ENCODE assay signal across 17 cellular contexts in the genomic region with DNA sequence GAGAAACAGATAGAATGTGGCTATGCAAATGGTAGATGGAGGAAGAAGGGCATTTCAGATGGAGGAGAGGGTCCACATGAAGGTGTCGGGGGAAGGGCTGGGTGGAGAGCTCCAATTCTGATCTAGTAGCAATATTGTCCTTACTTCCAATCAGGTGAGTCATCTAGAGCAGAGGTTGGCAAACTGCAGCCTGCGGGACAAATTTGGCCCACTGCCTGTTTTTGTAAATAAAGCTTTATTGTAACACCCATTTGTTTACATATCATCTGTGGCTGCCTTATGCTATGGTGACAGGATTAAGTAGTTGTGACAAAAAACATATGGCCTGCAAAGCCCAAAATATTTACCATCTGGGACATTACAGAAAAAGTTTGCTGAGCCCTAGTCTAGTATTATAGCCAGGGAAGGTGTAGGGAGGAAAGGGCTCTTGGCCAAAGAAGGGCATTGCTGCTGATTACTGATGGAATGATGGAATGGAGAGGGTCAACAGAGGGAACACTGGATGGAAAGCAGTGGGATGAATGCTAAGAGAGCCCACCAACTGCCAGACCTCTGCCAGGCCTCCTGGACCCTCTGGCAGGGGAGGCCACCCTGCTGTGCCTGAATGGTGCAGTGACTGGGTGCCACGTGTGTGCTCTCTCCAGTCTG.
DNase-seq lines count a peak whose midpoint lies in the region; ATAC-seq and TF ChIP-seq lines count a peak whose summit lies in the region.
"Had no signal": no experiment of that assay in that cellular context is flagged by ENCODE, and none has a peak within 500 bp of the region (broad histone marks: within the 10 kb centered on the region; RNA-seq: fewer than 3 reads in every experiment).

No MANE protein-coding gene starts in this region.

- TF ChIP-seq CTCF in RWPE2 (IDR thresholded peaks at IDR 0.05; ENCODE audit: poor library complexity, severe bottlenecking) = no peak
- TF ChIP-seq CTCF in fibroblast of villous mesenchyme (IDR thresholded peaks at IDR 0.05; ENCODE audit: insufficient read depth, low read depth, low read length) = no peak
- TF ChIP-seq CTCF in smooth muscle cell (IDR thresholded peaks at IDR 0.05; ENCODE audit: borderline replicate concordance, insufficient read depth, poor library complexity, severe bottlenecking) = no peak

- peak overlapping the region; percentile 0 for H3K4me2 ChIP-seq in smooth muscle cell
- H3K4me2 ChIP-seq: hepatocyte had no signal

- ATAC-seq in RWPE2 (ENCODE audit: low read depth) (no peak; the same call in 2 of the 3 replicates), HG03354 (IDR thresholded peaks at IDR 0.05; ENCODE audit: poor library complexity, severe bottlenecking, unreplicated experiment) (no peak)
- ATAC-seq: pancreas had no signal

- no peaks in the 10 kb centered on the region for H4K20me1 ChIP-seq in smooth muscle cell (ENCODE audit: low read depth)

- no peak overlapping the region for H3K4me3 ChIP-seq in RWPE2 (ENCODE audit: severe bottlenecking)
- H3K4me3 ChIP-seq in fibroblast of villous mesenchyme (ENCODE audit: low read depth, low read length) = no peak overlapping the region
- no peak overlapping the region for H3K4me3 ChIP-seq in smooth muscle cell
- H3K4me3 ChIP-seq: hepatocyte, pancreas, Peyer's patch had no signal

- no peak overlapping the region for H3K9ac ChIP-seq in smooth muscle cell (ENCODE audit: low read depth)

- H2AFZ ChIP-seq in smooth muscle cell (ENCODE audit: low read depth) = no peak overlapping the region
- H2AFZ ChIP-seq: hepatocyte had no signal

- no peaks in the 10 kb centered on the region for H3K79me2 ChIP-seq in smooth muscle cell (ENCODE audit: low read depth)

- no peaks in the 10 kb centered on the region for H3K9me3 ChIP-seq in RWPE2 (ENCODE audit: severe bottlenecking)
- no peaks in the 10 kb centered on the region for H3K9me3 ChIP-seq in smooth muscle cell (replicated peaks; ENCODE audit: low read depth)
- H3K9me3 ChIP-seq: pancreas, Peyer's patch had no signal

- H3K36me3 ChIP-seq in RWPE2 (ENCODE audit: low read depth) = no peaks in the 10 kb centered on the region
- no peaks in the 10 kb centered on the region for H3K36me3 ChIP-seq in smooth muscle cell (ENCODE audit: low read depth)
- H3K36me3 ChIP-seq: pancreas, Peyer's patch had no signal

- peaks cover 14% of the 10 kb centered on the region for H3K4me1 ChIP-seq in RWPE2 (ENCODE audit: insufficient read depth, poor library complexity, severe bottlenecking)
- no peaks in the 10 kb centered on the region for H3K4me1 ChIP-seq in smooth muscle cell (ENCODE audit: low read depth)

- 60% methylated on average over 3 of the region's 3 CpGs for WGBS in smooth muscle cell (ENCODE audit: low lambda C conversion rate)

- H3K27ac ChIP-seq in RWPE2 (ENCODE audit: poor library complexity, severe bottlenecking) = peak overlapping the region; percentile 8
- no peak overlapping the region for H3K27ac ChIP-seq in smooth muscle cell (ENCODE audit: low read depth)
- H3K27ac ChIP-seq: pancreas had no signal

- no peaks in the 10 kb centered on the region for H3F3A ChIP-seq in smooth muscle cell (ENCODE audit: low read depth)

- H3K27me3 ChIP-seq in RWPE2 (ENCODE audit: insufficient read depth, poor library complexity, severe bottlenecking) (no peaks in the 10 kb centered on the region), smooth muscle cell (ENCODE audit: low read depth) (no peaks in the 10 kb centered on the region)
- H3K27me3 ChIP-seq: hepatocyte, pancreas, Peyer's patch had no signal

- DNase-seq in HT-29 (ENCODE audit: low spot score) (peak; percentile 63), RWPE2 (ENCODE audit: low spot score) (no peak), fibroblast of villous mesenchyme (ENCODE audit: low read depth) (peak; percentile 14), smooth muscle cell (lab: John Stamatoyannopoulos, UW; ENCODE audit: unreplicated experiment) (no peak), NCI-H1105 treated with DMSO at 0.1 percent for 48 hours (lab: John Stamatoyannopoulos, UW) (no peak), D341Med (ENCODE audit: low spot score) (no peak)
- DNase-seq: activated CD8-positive, alpha-beta memory T cell treated with anti-CD3 and anti-CD28 coated beads for 24 hours; amniotic stem cell; cortex of kidney; DMS153; NCI-H1092 treated with DMSO at 0.1 percent for 48 hours; NCI-H226; pancreas; Peyer's patch; stimulated activated naive CD4-positive, alpha-beta T cell had no signal

Comparison
In these comparisons a context has a peak if more than half of its experiments do, and no peak if none do; other contexts are left out.
1. DNase-seq: peak in HT-29 (single experiment) and fibroblast of villous mesenchyme (single experiment); none in RWPE2 (single experiment), smooth muscle cell (single experiment), NCI-H1105 treated with DMSO at 0.1 percent for 48 hours (single experiment) and D341Med (single experiment).